In genomic region chr6:125095501-125096301, GRCh38 we compare ENCODE assay signal across 13 cellular contexts. TPM values are rescaled to one million over a fixed set of nuclear protein-coding genes. Genes with fewer than 3 reads are reported as not detected.
A peak's percentile ranks its signal among the peaks of the same experiment; 100 is the strongest.
DNase-seq lines count a peak whose midpoint lies in the region; ATAC-seq and TF ChIP-seq lines count a peak whose summit lies in the region.
"Had no signal": no experiment of that assay in that cellular context is flagged by ENCODE, and none has a peak within 500 bp of the region (broad histone marks: within the 10 kb centered on the region; RNA-seq: fewer than 3 reads in every experiment).

No MANE protein-coding gene starts in this region.

- DNase-seq in Ammon's horn (ENCODE audit: low spot score): peak; percentile 40
- DNase-seq in astrocyte of the cerebellum (ENCODE audit: low read depth): peak; percentile 57
- peak; percentile 82 for DNase-seq in fibroblast of the aortic adventitia (ENCODE audit: low read depth)
- DNase-seq in osteoblast (ENCODE audit: insufficient read length, low spot score, missing footprints): peak; percentile 60
- DNase-seq in stomach: no peak
- no peak for DNase-seq in activated CD4-positive, CD25-positive, alpha-beta regulatory T cell treated with anti-CD3 and anti-CD28 coated beads, Interleukin-2, amount 50 U/mL, for 72 hours
- DNase-seq in NCI-H146 treated with DMSO at 0.1 percent for 48 hours (lab: John Stamatoyannopoulos, UW; ENCODE audit: unreplicated experiment): no peak
- DNase-seq: BE2C, Karpas-422, right cardiac atrium, upper lobe of right lung had no signal

- H3K4me1 ChIP-seq in osteoblast (ENCODE audit: insufficient read depth, low read length) (peaks cover 28% of the 10 kb centered on the region), stomach (peaks cover 0 to 10% (median 7%) of the 10 kb centered on the region in 4 donors)
- H3K4me1 ChIP-seq: BE2C, upper lobe of right lung had no signal

- no peak for TF ChIP-seq CTCF in astrocyte of the cerebellum (IDR thresholded peaks at IDR 0.05; ENCODE audit: low read depth, low read length, missing control alignments)
- TF ChIP-seq CTCF in fibroblast of the aortic adventitia (IDR thresholded peaks at IDR 0.05; ENCODE audit: insufficient read depth, low read length): no peak
- no peak for TF ChIP-seq CTCF in osteoblast (IDR thresholded peaks at IDR 0.05; ENCODE audit: extremely low read depth, low read depth, low read length)
- no peak for TF ChIP-seq CTCF in stomach (IDR thresholded peaks at IDR 0.05)

- in situ Hi-C loops in astrocyte of the cerebellum (cut with HindIII; ENCODE audit: low sequenced_read_pairs): loop anchor here (5.0 kb wide), 1 partner anchor 68 kb away; no protein-coding TSS in a partner anchor

- H3K9me3 ChIP-seq in osteoblast (ENCODE audit: low read depth, low read length) (no peaks in the 10 kb centered on the region), stomach (no peaks in the 10 kb centered on the region)
- H3K9me3 ChIP-seq: BE2C, upper lobe of right lung had no signal

- H3K36me3 ChIP-seq in osteoblast (ENCODE audit: insufficient read depth, low read length): no peaks in the 10 kb centered on the region
- H3K36me3 ChIP-seq in stomach: no peaks in the 10 kb centered on the region
- H3K36me3 ChIP-seq: BE2C, upper lobe of right lung had no signal

- H3K4me3 ChIP-seq in astrocyte of the cerebellum (ENCODE audit: low read depth, low read length) (no peak overlapping the region), fibroblast of the aortic adventitia (ENCODE audit: low read depth, low read length) (no peak overlapping the region), osteoblast (ENCODE audit: insufficient read depth, low read length) (peak overlapping the region; percentile 34), stomach (no peak overlapping the region)
- H3K4me3 ChIP-seq: upper lobe of right lung had no signal

- H4K20me1 ChIP-seq in osteoblast (ENCODE audit: insufficient read depth, low read length): no peaks in the 10 kb centered on the region

- H3K27ac ChIP-seq in osteoblast (ENCODE audit: low read depth, low read length) (peak overlapping the region; percentile 84), stomach (peak overlapping the region in 1 of 5 donors; percentile 3)
- H3K27ac ChIP-seq: upper lobe of right lung had no signal

- peak overlapping the region; percentile 56 for H2AFZ ChIP-seq in osteoblast (ENCODE audit: low read length)

- H3K27me3 ChIP-seq in osteoblast (ENCODE audit: insufficient read depth, low read length) (no peaks in the 10 kb centered on the region), stomach (no peaks in the 10 kb centered on the region)
- H3K27me3 ChIP-seq: BE2C, upper lobe of right lung had no signal

- peak overlapping the region; percentile 61 for H3K4me2 ChIP-seq in osteoblast (ENCODE audit: insufficient read depth, low read length)

- H3K79me2 ChIP-seq in osteoblast (ENCODE audit: insufficient read depth, low read length): no peaks in the 10 kb centered on the region

- no peak for TF ChIP-seq POLR2A in stomach (IDR thresholded peaks at IDR 0.05)

- no peak for TF ChIP-seq EP300 in stomach (IDR thresholded peaks at IDR 0.05)

- no peak for ATAC-seq in HG03354 (IDR thresholded peaks at IDR 0.05; ENCODE audit: poor library complexity, severe bottlenecking, unreplicated experiment)
- ATAC-seq: Panc1, right cardiac atrium, upper lobe of right lung had no signal

- intact Hi-C loops in stomach (cut with DNase I; ENCODE audit: low total_unique reads): no loop called here

- 65 to 79% (median 74%) methylated on average over 5 of the region's 5 CpGs for WGBS in stomach, 5 donors

RNA-seq across cellular contexts. Expression of gene TPD52L1, which starts 57.9 kb away (rescaled TPM):
- total RNA-seq in fibroblast of the aortic adventitia (ENCODE audit: low replicate concordance) (20.8 and 21.7 TPM in 2 replicates), osteoblast (22.7 and 35.5 TPM in 2 replicates), stomach (100 to 1,000 TPM in 1 of 5 donors, 10 to 100 TPM in 4; 14.8 to 100 (median 23.3) TPM)
- polyA plus RNA-seq in stomach: 100 to 1,000 TPM in 1 of 3 donors, 10 to 100 TPM in 2; 80.6 to 102 (median 95.3) TPM

Comparison
In these comparisons a context has a peak if more than half of its experiments do, and no peak if none do; other contexts are left out.
1. DNase-seq: peak in Ammon's horn (single experiment), astrocyte of the cerebellum (single experiment), fibroblast of the aortic adventitia (single experiment) and osteoblast (single experiment); none in stomach (single experiment), activated CD4-positive, CD25-positive, alpha-beta regulatory T cell treated with anti-CD3 and anti-CD28 coated beads, Interleukin-2, amount 50 U/mL, for 72 hours (single experiment) and NCI-H146 treated with DMSO at 0.1 percent for 48 hours (single experiment).